ENCODE assay signal across 12 cellular contexts in the genomic region with DNA sequence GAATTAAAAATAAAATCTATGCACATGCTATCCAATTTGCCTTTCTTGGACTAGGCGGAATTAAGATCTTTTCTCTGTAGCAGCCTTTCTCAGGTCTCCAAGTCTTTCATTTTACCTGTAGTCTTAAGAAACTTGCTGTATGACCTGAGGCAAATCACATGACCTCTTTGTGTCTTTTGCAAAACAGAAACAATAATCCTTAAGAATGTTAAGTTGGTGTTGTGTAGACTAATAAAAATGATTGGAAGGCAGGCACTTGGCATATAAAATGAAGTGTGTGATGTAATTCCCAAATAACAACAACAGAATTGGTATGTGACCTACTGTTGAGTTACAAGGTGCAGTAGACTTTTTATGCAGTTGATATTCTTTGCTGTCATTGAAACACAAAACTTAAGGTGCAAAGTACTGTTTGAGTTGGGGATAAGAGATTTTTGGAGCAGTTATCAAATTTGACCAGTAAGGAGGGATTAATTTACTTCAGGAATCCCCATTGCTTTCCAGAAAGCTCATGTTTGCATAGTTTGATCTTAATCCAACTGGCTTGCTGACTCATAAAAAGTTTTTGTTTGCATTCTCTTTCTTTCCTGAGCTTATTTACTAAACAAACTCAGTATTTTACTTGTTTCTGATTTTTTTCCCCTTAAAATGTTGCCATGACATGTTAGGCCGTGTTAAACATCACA. TPM values are rescaled to one million over a fixed set of nuclear protein-coding genes. Genes with fewer than 3 reads are reported as not detected.
DNase-seq lines count a peak whose midpoint lies in the region; ATAC-seq, FAIRE-seq and TF ChIP-seq lines count a peak whose summit lies in the region.
"Had no signal": no experiment of that assay in that cellular context is flagged by ENCODE, and none has a peak within 500 bp of the region (broad histone marks: within the 10 kb centered on the region; RNA-seq: fewer than 3 reads in every experiment).

No MANE protein-coding gene starts in this region.

- H3K4me1 Mint-ChIP-seq in stimulated activated naive CD8-positive, alpha-beta T cell treated with anti-CD3 and anti-CD28 coated beads, Interleukin-15, Interleukin-2, amounts not matched to agents 100 ng/mL and 50 ng/mL, for 24 hours (ENCODE audit: low read depth) = peaks cover 98% of the 10 kb centered on the region
- peaks cover 61% of the 10 kb centered on the region for H3K4me1 Mint-ChIP-seq in nephron progenitor cell
- peaks cover 40% of the 10 kb centered on the region for H3K4me1 Mint-ChIP-seq in Caco-2 (ENCODE audit: low read depth, unreplicated experiment)

- peaks cover 62% of the 10 kb centered on the region for H3K4me1 ChIP-seq in Caco-2

- no peaks in the 10 kb centered on the region for H3K27me3 Mint-ChIP-seq in stimulated activated naive CD8-positive, alpha-beta T cell treated with anti-CD3 and anti-CD28 coated beads, Interleukin-15, Interleukin-2, amounts not matched to agents 100 ng/mL and 50 ng/mL, for 24 hours
- peaks cover 5% of the 10 kb centered on the region for H3K27me3 Mint-ChIP-seq in nephron progenitor cell (ENCODE audit: low read depth, poor library complexity)
- no peaks in the 10 kb centered on the region for H3K27me3 Mint-ChIP-seq in Caco-2 (ENCODE audit: insufficient read depth, unreplicated experiment)

- H3K4me3 Mint-ChIP-seq in stimulated activated naive CD8-positive, alpha-beta T cell treated with anti-CD3 and anti-CD28 coated beads, Interleukin-15, Interleukin-2, amounts not matched to agents 100 ng/mL and 50 ng/mL, for 24 hours = no peak overlapping the region
- H3K4me3 Mint-ChIP-seq in nephron progenitor cell = no peak overlapping the region
- no peak overlapping the region for H3K4me3 Mint-ChIP-seq in Caco-2 (ENCODE audit: unreplicated experiment)

- no peak for FAIRE-seq in bronchial epithelial cell (lab: Jason Lieb, UNC)

- no peak for DNase-seq in stimulated activated naive CD8-positive, alpha-beta T cell treated with anti-CD3 and anti-CD28 coated beads, Interleukin-15, Interleukin-2, amounts not matched to agents 100 U/mL and 50 U/mL, for 24 hours
- DNase-seq in bronchial epithelial cell (ENCODE audit: low read depth) (peak; percentile 43), nephron progenitor cell (no peak), Caco-2 (no peak), sciatic nerve (ENCODE audit: low spot score) (no peak)
- DNase-seq in stimulated activated CD4-positive, alpha-beta T cell treated with anti-CD3 and anti-CD28 coated beads, Interleukin-15, amount 100 ng/mL, for 24 hours = no peak
- DNase-seq: activated CD4-positive, alpha-beta T cell treated with anti-CD3 and anti-CD28 coated beads for 4 hours; amniotic stem cell; NCI-H524 treated with DMSO at 0.1 percent for 48 hours; SIG-M5 had no signal

- intact Hi-C loops in Caco-2 (cut with micrococcal nuclease; ENCODE audit: unreplicated experiment) (no loop called here), sciatic nerve (cut with DNase I) (no loop called here)

- no peaks in the 10 kb centered on the region for H3K9me3 Mint-ChIP-seq in stimulated activated naive CD8-positive, alpha-beta T cell treated with anti-CD3 and anti-CD28 coated beads, Interleukin-15, Interleukin-2, amounts not matched to agents 100 ng/mL and 50 ng/mL, for 24 hours
- H3K9me3 Mint-ChIP-seq in nephron progenitor cell (no peaks in the 10 kb centered on the region), Caco-2 (ENCODE audit: unreplicated experiment) (no peaks in the 10 kb centered on the region)

- POLR2A ChIA-PET in Caco-2 (lab: Charles Lee) = no interaction called here

- H3K36me3 Mint-ChIP-seq in stimulated activated naive CD8-positive, alpha-beta T cell treated with anti-CD3 and anti-CD28 coated beads, Interleukin-15, Interleukin-2, amounts not matched to agents 100 ng/mL and 50 ng/mL, for 24 hours (ENCODE audit: low read depth) = peaks cover 63% of the 10 kb centered on the region
- peaks cover 11% of the 10 kb centered on the region for H3K36me3 Mint-ChIP-seq in nephron progenitor cell (ENCODE audit: low read depth)
- H3K36me3 Mint-ChIP-seq in Caco-2 (ENCODE audit: insufficient read depth, unreplicated experiment) = no peaks in the 10 kb centered on the region

- BruUV-seq in Caco-2 (replicated peaks; lab: Mats Ljungman, UMichigan) = no TSS peak

- H3K27me3 ChIP-seq in bronchial epithelial cell (ENCODE audit: control insufficient read depth, insufficient read depth, low read length) (no peaks in the 10 kb centered on the region), Caco-2 (replicated peaks; ENCODE audit: control insufficient read depth, insufficient read depth, low read length) (no peaks in the 10 kb centered on the region)

- CTCF ChIA-PET in Caco-2 (lab: Charles Lee) = interaction anchor here (0.8 kb wide), 1 partner anchor 400 kb away, joined by 3 read pairs; no protein-coding TSS in a partner anchor

- H3K9me3 ChIP-seq in Caco-2 = no peaks in the 10 kb centered on the region

- peak overlapping the region; percentile 38 for H3K27ac Mint-ChIP-seq in stimulated activated naive CD8-positive, alpha-beta T cell treated with anti-CD3 and anti-CD28 coated beads, Interleukin-15, Interleukin-2, amounts not matched to agents 100 ng/mL and 50 ng/mL, for 24 hours
- peak overlapping the region; percentile 30 for H3K27ac Mint-ChIP-seq in nephron progenitor cell
- no peak overlapping the region for H3K27ac Mint-ChIP-seq in Caco-2 (ENCODE audit: unreplicated experiment)

- TF ChIP-seq CTCF in bronchial epithelial cell (IDR thresholded peaks at IDR 0.05; ENCODE audit: insufficient read depth, low read length, severe bottlenecking) = no peak
- TF ChIP-seq CTCF in nephron progenitor cell (IDR thresholded peaks at IDR 0.05) = no peak
- TF ChIP-seq CTCF in Caco-2 (IDR thresholded peaks at IDR 0.05; ENCODE audit: insufficient read depth in 1 of 2, low read depth in 1 of 2, low read length in 1 of 2, severe bottlenecking in 1 of 2, unreplicated experiment in 1 of 2) = no peak

- H3K36me3 ChIP-seq in bronchial epithelial cell (ENCODE audit: control insufficient read depth, insufficient read depth, low read length) = peaks cover 7% of the 10 kb centered on the region
- H3K36me3 ChIP-seq in Caco-2 (ENCODE audit: control insufficient read depth, insufficient read depth, low read length) = peaks cover under 1% of the 10 kb centered on the region; the same call in 1 of the 2 replicates

- no peak for ATAC-seq in stimulated activated naive CD8-positive, alpha-beta T cell treated with anti-CD3 and anti-CD28 coated beads, Interleukin-15, Interleukin-2, amounts not matched to agents 100 U/mL and 50 U/mL, for 24 hours
- no peak for ATAC-seq in GM21528 (IDR thresholded peaks at IDR 0.05; ENCODE audit: low FRiP score, unreplicated experiment)
- ATAC-seq in sciatic nerve = no peak

- no peak overlapping the region for H3K4me3 ChIP-seq in bronchial epithelial cell (ENCODE audit: low read depth, low read length)
- H3K4me3 ChIP-seq in Caco-2 (ENCODE audit: low read depth, low read length) = no peak overlapping the region

RNA-seq across cellular contexts. Expression of gene SUSD6, which starts 51.4 kb away (rescaled TPM):
- total RNA-seq in bronchial epithelial cell (3.9 and 5.6 TPM in 2 replicates), Caco-2 (2022) (16.6 and 21.5 TPM in 2 replicates), sciatic nerve (68.9 TPM)
